11 cellular contexts compared by ENCODE assay signal in genomic region chr18:58438984-58439311, GRCh38.
DNase-seq lines count a peak whose midpoint lies in the region; ATAC-seq and TF ChIP-seq lines count a peak whose summit lies in the region.
"Had no signal": no experiment of that assay in that cellular context is flagged by ENCODE, and none has a peak within 500 bp of the region (broad histone marks: within the 10 kb centered on the region; RNA-seq: fewer than 3 reads in every experiment).

No MANE protein-coding gene starts in this region.

- TF ChIP-seq POLR2A in GM18505 (IDR thresholded peaks at IDR 0.05; ENCODE audit: borderline replicate concordance, extremely low read depth, insufficient read depth, insufficient read length), result no peak

- no peaks in the 10 kb centered on the region for H3K27me3 ChIP-seq in naive thymus-derived CD4-positive, alpha-beta T cell (ENCODE audit: control insufficient read depth in 2 of 2, insufficient read depth in 2 of 2, low read length in 2 of 2)

- H3K27ac Mint-ChIP-seq in MCF 10A (ENCODE audit: low read depth, unreplicated experiment), result no peak overlapping the region
- peak overlapping the region; percentile 1 to 91 (median 63) for H3K27ac Mint-ChIP-seq in naive thymus-derived CD4-positive, alpha-beta T cell

- no peaks in the 10 kb centered on the region for H3K36me3 ChIP-seq in naive thymus-derived CD4-positive, alpha-beta T cell (ENCODE audit: control insufficient read depth in 2 of 3, insufficient read depth in 3 of 3, low read length in 3 of 3)

- H3K27me3 Mint-ChIP-seq in MCF 10A (ENCODE audit: insufficient read depth, unreplicated experiment), result no peaks in the 10 kb centered on the region
- peaks cover 0 to 13% (median 0%) of the 10 kb centered on the region in 5 donors for H3K27me3 Mint-ChIP-seq in naive thymus-derived CD4-positive, alpha-beta T cell

- DNase-seq in AG04449 (ENCODE audit: low read depth, low spot score), result no peak
- no peak for DNase-seq in MCF 10A (ENCODE audit: unreplicated experiment)
- DNase-seq in naive thymus-derived CD4-positive, alpha-beta T cell, result peak in 2 of 9 donors; percentile 3 to 12
- no peak for DNase-seq in NCI-H748 treated with DMSO at 0.1 percent for 48 hours (lab: John Stamatoyannopoulos, UW)
- DNase-seq in GM10248 (ENCODE audit: extremely low spot score), result no peak
- DNase-seq: NCI-H1417 had no signal

- H3K4me3 ChIP-seq in AG04449 (ENCODE audit: low read depth, low read length), result peak overlapping the region; percentile 18
- H3K4me3 ChIP-seq in naive thymus-derived CD4-positive, alpha-beta T cell (ENCODE audit: low read length), result peak overlapping the region; percentile 48
- H3K4me3 ChIP-seq: lung had no signal

- peaks cover 0 to 16% of the 10 kb centered on the region in 2 donors for H3K4me1 ChIP-seq in naive thymus-derived CD4-positive, alpha-beta T cell (ENCODE audit: control insufficient read depth in 2 of 2, insufficient read depth in 2 of 2, low read length in 2 of 2)

- POLR2A ChIA-PET in AG04449 (lab: Yijun Ruan, JAX), result no interaction called here
- POLR2A ChIA-PET in MCF 10A (lab: Yijun Ruan, JAX), result interaction anchor here (0.8 to 1.4 kb wide), 2 partner anchors 8 to 16 kb away, joined by 3 read pairs; no protein-coding TSS in a partner anchor
- POLR2A ChIA-PET in naive thymus-derived CD4-positive, alpha-beta T cell (lab: Charles Lee), result no interaction called here
- POLR2A ChIA-PET in GM10248 (lab: Yijun Ruan, JAX), result interaction anchor here (0.6 kb wide), 1 partner anchor 85 kb away, joined by 11 read pairs; no protein-coding TSS in a partner anchor

- peaks cover 7% of the 10 kb centered on the region for H3K36me3 Mint-ChIP-seq in MCF 10A (ENCODE audit: insufficient read depth, unreplicated experiment)
- H3K36me3 Mint-ChIP-seq in naive thymus-derived CD4-positive, alpha-beta T cell, result peaks cover 0 to 14% (median 3%) of the 10 kb centered on the region in 5 donors

- peak overlapping the region; percentile 0 for H3K4me3 Mint-ChIP-seq in MCF 10A (ENCODE audit: unreplicated experiment)
- peak overlapping the region; percentile 60 to 90 (median 80) for H3K4me3 Mint-ChIP-seq in naive thymus-derived CD4-positive, alpha-beta T cell

- ATAC-seq in HG03139 (IDR thresholded peaks at IDR 0.05; ENCODE audit: unreplicated experiment) (peak; percentile 19), GM19467 (IDR thresholded peaks at IDR 0.05; ENCODE audit: unreplicated experiment) (no peak), GM18505 (IDR thresholded peaks at IDR 0.05; ENCODE audit: unreplicated experiment) (no peak)
- ATAC-seq in naive thymus-derived CD4-positive, alpha-beta T cell, result peak; percentile 38
- ATAC-seq: Panc1 had no signal

- no peak overlapping the region for H3K27ac ChIP-seq in naive thymus-derived CD4-positive, alpha-beta T cell (ENCODE audit: low read depth, low read length)

- no TSS peak for BruUV-seq in MCF 10A (replicated peaks; lab: Mats Ljungman, UMichigan)

- peaks cover 8% of the 10 kb centered on the region for H3K4me1 Mint-ChIP-seq in MCF 10A (ENCODE audit: insufficient read depth, unreplicated experiment)
- peaks cover 13 to 22% (median 17%) of the 10 kb centered on the region in 7 donors for H3K4me1 Mint-ChIP-seq in naive thymus-derived CD4-positive, alpha-beta T cell

- no peaks in the 10 kb centered on the region for H3K9me3 Mint-ChIP-seq in MCF 10A (ENCODE audit: unreplicated experiment)
- peaks cover 0 to 7% (median 0%) of the 10 kb centered on the region in 11 donors for H3K9me3 Mint-ChIP-seq in naive thymus-derived CD4-positive, alpha-beta T cell

- intact Hi-C loops in MCF 10A (cut with micrococcal nuclease), result no loop called here
- intact Hi-C loops in naive thymus-derived CD4-positive, alpha-beta T cell (cut with micrococcal nuclease), result loop anchor here in 1 of 2 donors (1.0 kb wide), 2 partner anchors 38 to 700 kb away; partner anchors contain the start of gene SEC11C

- no peak for TF ChIP-seq CTCF in AG04449 (IDR thresholded peaks at IDR 0.05; ENCODE audit: insufficient read depth, low read length, missing control alignments)
- TF ChIP-seq CTCF in MCF 10A (IDR thresholded peaks at IDR 0.05; ENCODE audit: unreplicated experiment), result no peak
- TF ChIP-seq CTCF in GM10248 (IDR thresholded peaks at IDR 0.05; ENCODE audit: control extremely low read depth, extremely low read depth, low read depth, missing control alignments), result no peak

- CTCF ChIA-PET in AG04449 (lab: Yijun Ruan, JAX) (interaction anchor here (1.1 kb wide), 1 partner anchor 57 kb away, joined by 3 read pairs; no protein-coding TSS in a partner anchor), MCF 10A (lab: Yijun Ruan, JAX) (interaction anchor here (1.1 kb wide), 1 partner anchor 11 kb away, joined by 4 read pairs; no protein-coding TSS in a partner anchor), GM10248 (lab: Yijun Ruan, JAX) (interaction anchor here (0.8 to 1.5 kb wide), 3 partner anchors 9 to 325 kb away, joined by 3 to 5 read pairs (median 3); no protein-coding TSS in a partner anchor)
- CTCF ChIA-PET in naive thymus-derived CD4-positive, alpha-beta T cell (lab: Charles Lee), result no interaction called here

- no peaks in the 10 kb centered on the region for H3K9me3 ChIP-seq in naive thymus-derived CD4-positive, alpha-beta T cell (ENCODE audit: control insufficient read depth in 2 of 3, low read length in 3 of 3)

Comparison
In these comparisons a context has a peak if more than half of its experiments do, and no peak if none do; other contexts are left out.
1. ATAC-seq: peak in HG03139 (single experiment) and naive thymus-derived CD4-positive, alpha-beta T cell (single experiment); none in GM19467 (single experiment) and GM18505 (single experiment).
2. POLR2A ChIA-PET loops: an anchor here in MCF 10A (0.8 to 1.4 kb wide) and GM10248 (0.6 kb wide); none called in AG04449 and naive thymus-derived CD4-positive, alpha-beta T cell.